1 cellular context compared by ENCODE assay signal in genomic region chr9:136398286-136398685, GRCh38.
TF ChIP-seq lines count a peak whose summit lies in the region.

No MANE protein-coding gene starts in this region.

TF ChIP-seq in HCT116, 20 proteins besides CTCF, POLR2A, EP300 and RAD21:
- TF ChIP-seq MAX (IDR thresholded peaks at IDR 0.05) (no peak), EZH2 (IDR thresholded peaks at IDR 0.05) (no peak), ZNF274 (IDR thresholded peaks at IDR 0.05; ENCODE audit: low read depth, low read length) (no peak), SRF (IDR thresholded peaks at IDR 0.05; ENCODE audit: low read depth) (no peak), CBX3 (IDR thresholded peaks at IDR 0.05; ENCODE audit: low read depth) (no peak), ZFX (IDR thresholded peaks at IDR 0.05) (no peak), REST (IDR thresholded peaks at IDR 0.05; ENCODE audit: low read depth) (no peak), CEBPB (IDR thresholded peaks at IDR 0.05; ENCODE audit: low read depth) (no peak), TCF7L2 (IDR thresholded peaks at IDR 0.05; ENCODE audit: borderline replicate concordance, extremely low read depth, insufficient read depth, insufficient read length) (no peak), FOSL1 (IDR thresholded peaks at IDR 0.05; ENCODE audit: low read depth) (no peak)
